ENCODE assay signal across 8 cellular contexts in the genomic region with DNA sequence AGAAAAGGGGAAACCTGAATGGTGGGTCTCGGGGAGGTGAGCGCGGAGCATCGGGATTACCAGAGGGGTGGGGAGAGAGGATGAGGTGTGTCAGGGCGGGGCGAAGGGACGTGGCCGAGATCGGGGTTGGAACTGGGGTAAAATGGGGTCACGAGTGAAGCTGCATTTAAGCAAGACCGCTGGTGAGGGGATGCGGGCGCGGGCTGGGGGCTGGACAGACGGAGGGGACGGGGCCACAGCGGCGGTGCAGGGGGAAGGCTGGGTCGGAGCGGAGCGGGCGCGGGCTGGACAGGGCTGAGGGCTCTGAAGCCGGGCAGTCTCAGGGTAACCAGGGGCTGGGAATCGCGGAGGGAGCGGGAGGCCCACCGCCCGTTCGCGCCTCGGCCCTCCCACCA.
A peak's percentile ranks its signal among the peaks of the same experiment; 100 is the strongest.
DNase-seq lines count a peak whose midpoint lies in the region; ATAC-seq and TF ChIP-seq lines count a peak whose summit lies in the region.
"Not testable (repeated sequence)": the region's sequence is repeated elsewhere in the genome, so short reads cannot be mapped to it uniquely, and the experiment has no call there.

No MANE protein-coding gene starts in this region.

- WGBS in esophagus, 2 donors = 1% methylated on average over 11 to 32 of the region's 32 CpGs
- WGBS in lung, 2 donors = 1 to 2% methylated on average over 10 to 26 of the region's 32 CpGs

- not testable (repeated sequence) for H3K27me3 ChIP-seq in CD8-positive, alpha-beta T cell (ENCODE audit: insufficient read depth, low read length); Panc1 (ENCODE audit: control insufficient read depth, insufficient read depth, low read length); esophagus (ENCODE audit: control insufficient read depth in 1 of 2, insufficient read depth in 2 of 2, low read length in 2 of 2); lung (ENCODE audit: control insufficient read depth, insufficient read depth)

- not testable (repeated sequence) for H3K9me3 ChIP-seq in CD8-positive, alpha-beta T cell (ENCODE audit: low read length); Panc1 (ENCODE audit: control insufficient read depth, insufficient read depth, low read depth, low read length); esophagus (ENCODE audit: control insufficient read depth in 2 of 2, insufficient read depth in 1 of 2, low read depth in 1 of 2, low read length in 1 of 2); lung (ENCODE audit: control insufficient read depth in 2 of 2, insufficient read depth in 1 of 2, low read length in 1 of 2)

- peak; percentile 2 for ATAC-seq in CD8-positive, alpha-beta T cell
- ATAC-seq in GM21360 (IDR thresholded peaks at IDR 0.05; ENCODE audit: unreplicated experiment) (peak; percentile 34), HG03108 (IDR thresholded peaks at IDR 0.05; ENCODE audit: unreplicated experiment) (peak; percentile 26), Panc1 (peak; percentile 79), lung (ENCODE audit: insufficient read depth, low FRiP score) (peak; percentile 23)

- H3K27me3 Mint-ChIP-seq in CD8-positive, alpha-beta T cell (ENCODE audit: low read depth) = not testable (repeated sequence)

- not testable (repeated sequence) for H3K36me3 Mint-ChIP-seq in CD8-positive, alpha-beta T cell

- not testable (repeated sequence) for BruUV-seq in Panc1 (replicated peaks; lab: Mats Ljungman, UMichigan)

- H3K4me1 Mint-ChIP-seq in CD8-positive, alpha-beta T cell (ENCODE audit: low read depth) = peaks cover 19% of the 10 kb centered on the region

- TF ChIP-seq CTCF in CD8-positive, alpha-beta T cell (IDR thresholded peaks at IDR 0.05); Panc1 (IDR thresholded peaks at IDR 0.05); lung (IDR thresholded peaks at IDR 0.05; ENCODE audit: control extremely low read depth, extremely low read depth): not testable (repeated sequence)

- H3K9me3 Mint-ChIP-seq in CD8-positive, alpha-beta T cell = not testable (repeated sequence)

- CTCF ChIA-PET in CD8-positive, alpha-beta T cell (lab: Charles Lee); Panc1 (lab: Charles Lee): not testable (repeated sequence)

- POLR2A ChIA-PET in CD8-positive, alpha-beta T cell (lab: Charles Lee); Panc1 (lab: Charles Lee): not testable (repeated sequence)

- peak overlapping the region; percentile 65 for H3K4me3 ChIP-seq in CD8-positive, alpha-beta T cell (ENCODE audit: low read depth, low read length)
- H3K4me3 ChIP-seq in Panc1 (ENCODE audit: low read depth in 2 of 2, low read length in 2 of 2) (peak overlapping the region; percentile 51 to 61), esophagus (ENCODE audit: low read depth in 1 of 2, low read length in 2 of 2) (peak overlapping the region; percentile 67 to 68), lung (peak overlapping the region; percentile 65)

- H3K27ac ChIP-seq in CD8-positive, alpha-beta T cell (ENCODE audit: low read depth, low read length) = peak overlapping the region; percentile 76
- H3K27ac ChIP-seq in Panc1 (ENCODE audit: low read length) = not testable (repeated sequence)
- peak overlapping the region; percentile 78 to 85 for H3K27ac ChIP-seq in esophagus (ENCODE audit: low read depth in 2 of 2, low read length in 1 of 2)
- peak overlapping the region; percentile 61 to 88 for H3K27ac ChIP-seq in lung (ENCODE audit: low read depth in 1 of 2, low read length in 1 of 2)

- H3K4me1 ChIP-seq in CD8-positive, alpha-beta T cell (ENCODE audit: insufficient read depth, low read length); Panc1 (ENCODE audit: control insufficient read depth, insufficient read depth, low read length); esophagus (ENCODE audit: control insufficient read depth in 2 of 2, insufficient read depth in 2 of 2, low read length in 1 of 2); lung (ENCODE audit: control insufficient read depth in 2 of 2, insufficient read depth in 2 of 2, low read length in 2 of 2): not testable (repeated sequence)

- in situ Hi-C loops in Panc1 (cut with HindIII; ENCODE audit: low pct_unique_long_range_greater_than_20kb, low sequenced_read_pairs) = not testable (repeated sequence)

- peak in 3 of 7 experiments; percentile 11 to 27 (median 20) for DNase-seq in CD8-positive, alpha-beta T cell
- not testable (repeated sequence) for DNase-seq in Panc1 (ENCODE audit: low read depth, low spot score); lung (ENCODE audit: low spot score)
- DNase-seq in activated effector memory CD4-positive, alpha-beta T cell treated with Interleukin-2 at 50 U/mL for 16 hours = peak; percentile 4
- DNase-seq in stimulated activated CD4-positive, alpha-beta T cell treated with anti-CD3 and anti-CD28 coated beads, Interleukin-15, amount 100 ng/mL, for 24 hours = peak; percentile 47

- intact Hi-C loops in CD8-positive, alpha-beta T cell (cut with DNase I, micrococcal nuclease); Panc1 (cut with micrococcal nuclease; ENCODE audit: unreplicated experiment): not testable (repeated sequence)

- H3K36me3 ChIP-seq in CD8-positive, alpha-beta T cell (ENCODE audit: insufficient read depth, low read length); Panc1 (ENCODE audit: control insufficient read depth, insufficient read depth, low read length); esophagus (ENCODE audit: control insufficient read depth in 2 of 2, insufficient read depth in 2 of 2, low read length in 1 of 2); lung (ENCODE audit: control insufficient read depth in 2 of 2, insufficient read depth in 2 of 2, low read length in 2 of 2): not testable (repeated sequence)

- H3K27ac Mint-ChIP-seq in CD8-positive, alpha-beta T cell = peak overlapping the region; percentile 90

- H3K4me3 Mint-ChIP-seq in CD8-positive, alpha-beta T cell = peak overlapping the region; percentile 88

Comparison
In these comparisons a context has a peak if more than half of its experiments do, and no peak if none do; other contexts are left out.
1. ATAC-seq: peak in every context shown above with its lines; median percentile 79 in Panc1; 34 in GM21360; 26 in HG03108; 23 in lung; 2 in CD8-positive, alpha-beta T cell.